25 cellular contexts compared by ENCODE assay signal in the genomic region with DNA sequence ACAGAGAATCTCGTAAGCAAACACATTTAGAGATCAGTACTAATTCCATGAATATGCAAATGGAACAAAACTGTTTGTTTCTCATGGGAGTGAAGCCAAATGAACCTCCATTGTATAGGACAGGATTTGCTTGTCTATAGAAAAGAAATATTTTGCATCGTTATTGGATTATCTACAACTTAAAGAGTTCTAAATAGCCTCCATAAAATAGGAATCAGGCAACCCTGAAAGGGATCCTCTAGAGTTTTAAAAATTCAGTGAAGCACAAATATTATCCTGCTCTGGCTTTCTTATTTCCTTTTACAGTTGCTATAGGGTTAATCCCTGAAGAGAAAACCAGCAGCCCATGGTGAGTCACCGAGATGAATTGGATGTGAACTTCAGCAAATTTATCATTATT.
"Had no signal": no experiment of that assay in that cellular context is flagged by ENCODE, and none has a peak within 500 bp of the region (broad histone marks: within the 10 kb centered on the region; RNA-seq: fewer than 3 reads in every experiment).

No MANE protein-coding gene starts in this region.

- H3K4me3 ChIP-seq: esophagus muscularis mucosa, gastroesophageal sphincter, left ventricle myocardium inferior, lower lobe of right lung, psoas muscle, right lobe of liver, testis, tibial nerve, upper lobe of right lung, vagina had no signal

- H3K27me3 Mint-ChIP-seq: dendritic cell treated with granulocyte-macrophage colony-stimulating factor and Interleukin-4, amounts not matched to agents 40 ng/mL and 50 ng/mL, for 4 days; effector memory CD8-positive, alpha-beta T cell; memory B cell; natural killer cell treated with Interleukin-12 subunit alpha and Interleukin-12 subunit beta and Interleukin-15 and Interleukin-18, amount 100 ng/mL, for 72 hours; stimulated activated naive B cell treated with anti-CD40 and anti-IgM and Interleukin-4, amounts not matched to agents 10 μg/mL and 1 μg/mL and 100 μg/mL, for 72 hours; stimulated activated naive CD8-positive, alpha-beta T cell treated with anti-CD3 and anti-CD28 coated beads, Interleukin-15, amount 100 ng/mL, for 72 hours had no signal

- H3K4me1 Mint-ChIP-seq: immature natural killer cell; memory B cell; stimulated activated naive B cell treated with anti-CD40 and anti-IgM and Interleukin-4, amounts not matched to agents 10 μg/mL and 1 μg/mL and 100 μg/mL, for 72 hours; stimulated activated naive CD8-positive, alpha-beta T cell treated with anti-CD3 and anti-CD28 coated beads, Interleukin-15, amount 100 ng/mL, for 72 hours had no signal

- H3K9me3 ChIP-seq: esophagus muscularis mucosa, gastroesophageal sphincter, psoas muscle, right lobe of liver, testis, upper lobe of right lung, vagina had no signal

- H3K4me3 Mint-ChIP-seq: dendritic cell treated with granulocyte-macrophage colony-stimulating factor and Interleukin-4, amounts not matched to agents 40 ng/mL and 50 ng/mL, for 4 days; effector memory CD8-positive, alpha-beta T cell; immature natural killer cell; memory B cell; natural killer cell treated with Interleukin-12 subunit alpha and Interleukin-12 subunit beta and Interleukin-15 and Interleukin-18, amount 100 ng/mL, for 72 hours; stimulated activated naive B cell treated with anti-CD40 and anti-IgM and Interleukin-4, amounts not matched to agents 10 μg/mL and 1 μg/mL and 100 μg/mL, for 72 hours; stimulated activated naive CD8-positive, alpha-beta T cell treated with anti-CD3 and anti-CD28 coated beads, Interleukin-15, amount 100 ng/mL, for 72 hours had no signal

- H3K27ac ChIP-seq: epithelial cell of prostate, esophagus muscularis mucosa, gastroesophageal sphincter, left ventricle myocardium inferior, lower lobe of right lung, psoas muscle, right lobe of liver, testis, tibial nerve, upper lobe of right lung, vagina had no signal

- H3K27me3 ChIP-seq: esophagus muscularis mucosa, gastroesophageal sphincter, right lobe of liver, testis, tibial nerve, upper lobe of right lung, vagina had no signal

- H3K36me3 Mint-ChIP-seq: immature natural killer cell; memory B cell; stimulated activated naive B cell treated with anti-CD40 and anti-IgM and Interleukin-4, amounts not matched to agents 10 μg/mL and 1 μg/mL and 100 μg/mL, for 72 hours had no signal

- ATAC-seq: effector memory CD8-positive, alpha-beta T cell; gastroesophageal sphincter; left cardiac atrium; lower lobe of right lung; natural killer cell treated with Interleukin-12 subunit alpha and Interleukin-12 subunit beta and Interleukin-15 and Interleukin-18, amount 100 ng/mL, for 72 hours; psoas muscle; right lobe of liver; stimulated activated naive B cell treated with anti-CD40 and anti-IgM and Interleukin-4, amounts not matched to agents 10 μg/mL and 1 μg/mL and 100 μg/mL, for 72 hours; stimulated activated naive CD8-positive, alpha-beta T cell treated with anti-CD3 and anti-CD28 coated beads, Interleukin-15, amount 100 ng/mL, for 72 hours; upper lobe of right lung had no signal

- H3K36me3 ChIP-seq: esophagus muscularis mucosa, gastroesophageal sphincter, left ventricle myocardium inferior, lower lobe of right lung, right lobe of liver, tibial nerve, upper lobe of right lung, vagina had no signal

- H3K27ac Mint-ChIP-seq: dendritic cell treated with granulocyte-macrophage colony-stimulating factor and Interleukin-4, amounts not matched to agents 40 ng/mL and 50 ng/mL, for 4 days; effector memory CD8-positive, alpha-beta T cell; immature natural killer cell; memory B cell; natural killer cell treated with Interleukin-12 subunit alpha and Interleukin-12 subunit beta and Interleukin-15 and Interleukin-18, amount 100 ng/mL, for 72 hours; stimulated activated naive B cell treated with anti-CD40 and anti-IgM and Interleukin-4, amounts not matched to agents 10 μg/mL and 1 μg/mL and 100 μg/mL, for 72 hours; stimulated activated naive CD8-positive, alpha-beta T cell treated with anti-CD3 and anti-CD28 coated beads, Interleukin-15, amount 100 ng/mL, for 72 hours had no signal

- DNase-seq: effector memory CD8-positive, alpha-beta T cell; foreskin fibroblast; immature natural killer cell; kidney; left cardiac atrium; left ventricle myocardium inferior; lower lobe of right lung; midbrain; psoas muscle; retina; right lobe of liver; stimulated activated CD4-positive, alpha-beta T cell treated with anti-CD3 and anti-CD28 coated beads, Interleukin-2, amount 100 ng/mL, for 24 hours; stimulated activated CD4-positive, alpha-beta T cell treated with anti-CD3 and anti-CD28 coated beads, Interleukin-4, amount 100 ng/mL, for 4 hours; stimulated activated naive B cell treated with anti-CD40 and anti-IgM and Interleukin-4, amounts not matched to agents 10 μg/mL and 1 μg/mL and 100 μg/mL, for 72 hours; stimulated activated naive CD8-positive, alpha-beta T cell treated with anti-CD3 and anti-CD28 coated beads, Interleukin-15, amount 100 ng/mL, for 72 hours; testis; upper lobe of right lung had no signal

- H3K4me1 ChIP-seq: esophagus muscularis mucosa, gastroesophageal sphincter, left ventricle myocardium inferior, lower lobe of right lung, psoas muscle, right lobe of liver, testis, tibial nerve, upper lobe of right lung, vagina had no signal
